14 cellular contexts compared by ENCODE assay signal in the genomic region with DNA sequence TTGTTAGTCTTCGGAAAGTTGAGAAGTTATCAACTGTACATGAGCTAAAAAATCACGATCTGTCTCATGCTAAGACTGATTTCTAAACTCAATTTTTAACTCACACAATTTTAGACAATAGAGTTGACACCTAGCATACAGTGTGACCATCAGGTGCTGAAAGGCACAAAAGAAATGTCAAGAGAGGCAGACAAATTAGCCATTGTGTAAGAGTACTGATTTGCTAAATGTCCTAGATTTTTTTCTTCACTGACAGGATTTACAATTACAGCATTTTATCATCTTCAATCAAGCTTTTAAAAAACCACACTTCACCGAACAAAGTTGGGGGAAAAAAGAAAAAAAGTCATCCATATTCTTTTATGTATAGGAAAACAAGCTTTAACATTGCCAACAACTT. TPM values are rescaled to one million over a fixed set of nuclear protein-coding genes. Genes with fewer than 3 reads are reported as not detected.
DNase-seq lines count a peak whose midpoint lies in the region; ATAC-seq and TF ChIP-seq lines count a peak whose summit lies in the region.
"Had no signal": no experiment of that assay in that cellular context is flagged by ENCODE, and none has a peak within 500 bp of the region (broad histone marks: within the 10 kb centered on the region; RNA-seq: fewer than 3 reads in every experiment).

No MANE protein-coding gene starts in this region.

- no peak overlapping the region for H2BK120ac ChIP-seq in mesenchymal stem cell (ENCODE audit: low read depth, low read length)

- H2BK12ac ChIP-seq in mesenchymal stem cell (ENCODE audit: low read length in 2 of 2), result no peak overlapping the region

- H3K4ac ChIP-seq in mesenchymal stem cell (ENCODE audit: low read depth in 1 of 2, low read length in 2 of 2), result no peak overlapping the region

- H3K36me3 ChIP-seq in cardiac muscle cell (no peaks in the 10 kb centered on the region), mesenchymal stem cell (ENCODE audit: control insufficient read depth in 1 of 2, insufficient read depth in 2 of 2, low read depth in 1 of 2, low read length in 2 of 2) (no peaks in the 10 kb centered on the region), transverse colon (no peaks in the 10 kb centered on the region)
- H3K36me3 ChIP-seq: adrenal gland, heart left ventricle had no signal

- no peak overlapping the region for H2BK5ac ChIP-seq in mesenchymal stem cell (ENCODE audit: low read depth, low read length, poor library complexity, severe bottlenecking)

- 45% methylated on average over 3 of the region's 3 CpGs for whole genome bisulfite sequencing in right cardiac atrium
- no CpG with 5 or more reads among the region's 3 CpGs for WGBS in mesenchymal stem cell
- whole genome bisulfite sequencing in transverse colon (ENCODE audit: low coverage in 1 of 2), 2 donors, result 62% methylated on average over 3 of the region's 3 CpGs

- no peak overlapping the region for H3K14ac ChIP-seq in mesenchymal stem cell (ENCODE audit: low read length in 2 of 2)

- intact Hi-C loops in right cardiac atrium (cut with DNase I) (loop anchor here in 2 of 4 donors (10.0 kb wide), 1 partner anchor 71 kb away; no protein-coding TSS in a partner anchor), transverse colon (cut with DNase I; ENCODE audit: low total_unique reads) (loop anchor here (5.0 kb wide), 1 partner anchor 713 kb away; no protein-coding TSS in a partner anchor), posterior vena cava (cut with DNase I) (no loop called here)

- H2BK15ac ChIP-seq in mesenchymal stem cell (ENCODE audit: low read depth, poor library complexity, severe bottlenecking), result no peak overlapping the region

- no peak overlapping the region for H2AK5ac ChIP-seq in mesenchymal stem cell (ENCODE audit: low read length, severe bottlenecking)

- DNase-seq in cardiac muscle cell (ENCODE audit: low read depth in 1 of 2, low spot score in 1 of 2) (no peak), right cardiac atrium (no peak), caudate nucleus (lab: John Stamatoyannopoulos, UW) (no peak), mesenchymal stem cell (no peak), transverse colon (no peak), DMS 273 treated with DMSO at 0.1 percent for 48 hours (lab: John Stamatoyannopoulos, UW) (no peak), posterior vena cava (ENCODE audit: low spot score) (no peak), activated gamma-delta T cell (lab: John Stamatoyannopoulos, UW) (no peak)
- DNase-seq: activated CD8-positive, alpha-beta T cell treated with anti-CD3 and anti-CD28 coated beads, Interleukin-2, amount 10 ng/mL, durations not matched to agents 7 days and 5 days; adrenal gland; cortex of kidney; heart left ventricle; NCI-H2081 treated with DMSO at 0.1 percent for 48 hours had no signal

- no peak overlapping the region for H3K4me2 ChIP-seq in mesenchymal stem cell (ENCODE audit: low read length, poor library complexity, severe bottlenecking)

- no peak overlapping the region for H3K18ac ChIP-seq in mesenchymal stem cell (ENCODE audit: low read depth in 1 of 2, low read length in 2 of 2)

- TF ChIP-seq CTCF in cardiac muscle cell (IDR thresholded peaks at IDR 0.05; ENCODE audit: low read depth, low read length), result no peak
- no peak for TF ChIP-seq CTCF in transverse colon (IDR thresholded peaks at IDR 0.05)

- no peak overlapping the region for H2AFZ ChIP-seq in mesenchymal stem cell (ENCODE audit: low read depth, low read length)
- H2AFZ ChIP-seq: parathyroid adenoma had no signal

- in situ Hi-C loops in transverse colon (cut with MboI; ENCODE audit: low pct_ligation_motif_present in 1 of 4, low pct_unique_long_range_greater_than_20kb in 1 of 4, low sequenced_read_pairs in 3 of 4), result loop anchor here in 1 of 4 donors (25.0 kb wide), 1 partner anchor 103 kb away; a partner anchor contains a TSS

- H4K8ac ChIP-seq in mesenchymal stem cell (ENCODE audit: low read length), result no peak overlapping the region

- no peak overlapping the region for H4K91ac ChIP-seq in mesenchymal stem cell (ENCODE audit: low read length)

- H3K27me3 ChIP-seq in cardiac muscle cell (no peaks in the 10 kb centered on the region), right cardiac atrium (ENCODE audit: control insufficient read depth, insufficient read depth) (no peaks in the 10 kb centered on the region), mesenchymal stem cell (ENCODE audit: control insufficient read depth in 1 of 2, insufficient read depth in 1 of 2, low read length in 2 of 2) (no peaks in the 10 kb centered on the region), transverse colon (no peaks in the 10 kb centered on the region)
- H3K27me3 ChIP-seq: adrenal gland, heart left ventricle had no signal

- peak overlapping the region; percentile 83 for H3K27ac ChIP-seq in cardiac muscle cell
- no peak overlapping the region for H3K27ac ChIP-seq in right cardiac atrium (ENCODE audit: low read length)
- H3K27ac ChIP-seq in caudate nucleus (ENCODE audit: low read depth, low read length), result peak overlapping the region; percentile 39
- H3K27ac ChIP-seq in mesenchymal stem cell (ENCODE audit: low read length, poor library complexity, severe bottlenecking), result peak overlapping the region; percentile 76
- H3K27ac ChIP-seq in transverse colon, result peak overlapping the region; percentile 41 to 94 (median 78)
- H3K27ac ChIP-seq: parathyroid adenoma had no signal

- TF ChIP-seq POLR2A in transverse colon (IDR thresholded peaks at IDR 0.05), result no peak

- no peak for ATAC-seq in right cardiac atrium
- ATAC-seq: activated CD8-positive, alpha-beta T cell treated with anti-CD3 and anti-CD28 coated beads, Interleukin-2, amount 10 ng/mL, durations not matched to agents 7 days and 5 days had no signal

- no peaks in the 10 kb centered on the region for H3K79me1 ChIP-seq in mesenchymal stem cell (replicated peaks; ENCODE audit: low read length, poor library complexity, severe bottlenecking)

- H3K4me1 ChIP-seq in cardiac muscle cell (ENCODE audit: low read depth), result peaks cover 54% of the 10 kb centered on the region
- peaks cover 3% of the 10 kb centered on the region for H3K4me1 ChIP-seq in right cardiac atrium (ENCODE audit: control insufficient read depth, insufficient read depth, low read length)
- peaks cover 10% of the 10 kb centered on the region for H3K4me1 ChIP-seq in mesenchymal stem cell (ENCODE audit: control insufficient read depth, insufficient read depth, low read depth, low read length)
- H3K4me1 ChIP-seq in transverse colon, result peaks cover 0 to 60% (median 44%) of the 10 kb centered on the region in 4 donors
- H3K4me1 ChIP-seq: parathyroid adenoma had no signal

- TF ChIP-seq EP300 in transverse colon (IDR thresholded peaks at IDR 0.05; ENCODE audit: low read depth), result no peak

- H3K9me3 ChIP-seq in cardiac muscle cell (ENCODE audit: low read depth) (no peaks in the 10 kb centered on the region), right cardiac atrium (ENCODE audit: control insufficient read depth, low read length) (no peaks in the 10 kb centered on the region), mesenchymal stem cell (ENCODE audit: control insufficient read depth, low read length) (no peaks in the 10 kb centered on the region), transverse colon (no peaks in the 10 kb centered on the region)
- H3K9me3 ChIP-seq: adrenal gland, heart left ventricle had no signal

- no peak overlapping the region for H3K9ac ChIP-seq in mesenchymal stem cell (ENCODE audit: low read length)
- H3K9ac ChIP-seq: parathyroid adenoma had no signal

- no peak overlapping the region for H3K23ac ChIP-seq in mesenchymal stem cell (ENCODE audit: low read length in 2 of 2)

- no peak overlapping the region for H3K4me3 ChIP-seq in cardiac muscle cell
- no peak overlapping the region for H3K4me3 ChIP-seq in right cardiac atrium (ENCODE audit: low read length)
- H3K4me3 ChIP-seq in mesenchymal stem cell (ENCODE audit: insufficient read depth in 1 of 2, low read depth in 1 of 2, low read length in 2 of 2), result no peak overlapping the region
- H3K4me3 ChIP-seq in transverse colon, result no peak overlapping the region

RNA-seq across cellular contexts. Expression of a gene that starts 7.0 kb away (rescaled TPM):
- total RNA-seq in cardiac muscle cell (84.2 and 89.3 TPM in 2 replicates), right cardiac atrium (10 to 100 TPM; 41.0 to 50.6 (median 42.9) TPM), transverse colon (100 to 1,000 TPM in 3 of 4 donors, 10 to 100 TPM in 1; 28.7 to 165 (median 120) TPM), posterior vena cava (10 to 100 TPM; 10.8 to 15.4 TPM)
- polyA plus RNA-seq in cardiac muscle cell (52.4 and 66.1 TPM in 2 replicates), right cardiac atrium (16.0 TPM)
- 9.9 TPM for polyA plus RNA-seq in mesenchymal stem cell (2013, experiment 1 of 2)
- 10.9 TPM for polyA plus RNA-seq in mesenchymal stem cell (2013, experiment 2 of 2)

RNA-seq across cellular contexts. Expression of a gene that starts 40.9 kb away (rescaled TPM):
- 13.6 and 18.8 TPM in 2 replicates for total RNA-seq in cardiac muscle cell
- 13.1 and 30.1 TPM in 2 replicates for polyA plus RNA-seq in cardiac muscle cell
- 10 to 100 TPM; 18.0 to 25.2 (median 19.8) TPM for total RNA-seq in right cardiac atrium
- 7.6 TPM for polyA plus RNA-seq in right cardiac atrium
- 15.5 TPM for polyA plus RNA-seq in mesenchymal stem cell (2013, experiment 1 of 2)
- polyA plus RNA-seq in mesenchymal stem cell (2013, experiment 2 of 2), result 16.2 TPM
- 10 to 100 TPM; 23.1 to 49.2 (median 32.4) TPM for total RNA-seq in transverse colon
- 10 to 100 TPM; 33.6 to 37.1 TPM for total RNA-seq in posterior vena cava
